9 cellular contexts compared by ENCODE assay signal in the genomic region with DNA sequence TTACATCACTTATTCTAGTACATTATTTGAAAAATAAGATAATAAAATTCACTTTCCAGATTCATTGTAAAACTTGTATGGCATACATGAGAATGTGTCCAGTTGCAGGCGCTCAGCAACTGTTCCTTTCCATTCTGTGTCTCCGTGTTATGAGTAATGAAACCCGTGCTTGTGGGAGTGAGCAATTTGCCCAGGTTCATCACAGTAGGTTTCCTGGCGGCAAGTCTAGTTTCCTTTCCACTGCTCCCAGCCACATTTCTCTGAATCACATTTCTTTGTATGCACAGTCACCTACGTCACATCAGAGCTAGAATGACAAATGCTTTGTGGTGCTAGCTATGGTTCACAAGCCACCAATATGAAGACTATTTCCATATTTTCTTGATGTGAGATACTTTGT. TPM values are rescaled to one million over a fixed set of nuclear protein-coding genes. Genes with fewer than 3 reads are reported as not detected.
DNase-seq lines count a peak whose midpoint lies in the region; ATAC-seq lines count a peak whose summit lies in the region.
"Had no signal": no experiment of that assay in that cellular context is flagged by ENCODE, and none has a peak within 500 bp of the region (broad histone marks: within the 10 kb centered on the region; RNA-seq: fewer than 3 reads in every experiment).

No MANE protein-coding gene starts in this region.

- intact Hi-C loops in Right ventricle myocardium superior (cut with DNase I) = no loop called here

- H3K36me3 Mint-ChIP-seq in activated CD8-positive, alpha-beta memory T cell treated with anti-CD3 and anti-CD28 coated beads, Interleukin-2, amount 10 ng/mL, durations not matched to agents 7 days and 5 days = peaks cover 74% of the 10 kb centered on the region
- no peaks in the 10 kb centered on the region for H3K36me3 Mint-ChIP-seq in activated T-cell treated with anti-CD3 and anti-CD28 coated beads, Interleukin-2, amount 50 U/mL, for 24 hours (ENCODE audit: low read depth)
- H3K36me3 Mint-ChIP-seq in stimulated activated effector memory CD8-positive, alpha-beta T cell treated with anti-CD3 and anti-CD28 coated beads, Interleukin-12 subunit alpha, Interleukin-12 subunit beta, amount 100 ng/mL, for 72 hours = peaks cover 7% of the 10 kb centered on the region

- peaks cover 36% of the 10 kb centered on the region for H3K4me1 Mint-ChIP-seq in activated CD8-positive, alpha-beta memory T cell treated with anti-CD3 and anti-CD28 coated beads, Interleukin-2, amount 10 ng/mL, durations not matched to agents 7 days and 5 days
- H3K4me1 Mint-ChIP-seq in activated T-cell treated with anti-CD3 and anti-CD28 coated beads, Interleukin-2, amount 50 U/mL, for 24 hours (ENCODE audit: low read depth) = peaks cover 36% of the 10 kb centered on the region
- H3K4me1 Mint-ChIP-seq in stimulated activated effector memory CD8-positive, alpha-beta T cell treated with anti-CD3 and anti-CD28 coated beads, Interleukin-12 subunit alpha, Interleukin-12 subunit beta, amount 100 ng/mL, for 72 hours = peaks cover 16% of the 10 kb centered on the region

- peak; percentile 96 for ATAC-seq in activated CD8-positive, alpha-beta memory T cell treated with anti-CD3 and anti-CD28 coated beads, Interleukin-2, amount 10 ng/mL, durations not matched to agents 7 days and 5 days
- peak; percentile 100 for ATAC-seq in stimulated activated effector memory CD8-positive, alpha-beta T cell treated with anti-CD3 and anti-CD28 coated beads, Interleukin-12 subunit alpha, Interleukin-12 subunit beta, amount 100 ng/mL, for 72 hours
- no peak for ATAC-seq in Right ventricle myocardium superior (ENCODE audit: poor library complexity)
- ATAC-seq: body of pancreas had no signal

- H3K4me3 Mint-ChIP-seq in activated CD8-positive, alpha-beta memory T cell treated with anti-CD3 and anti-CD28 coated beads, Interleukin-2, amount 10 ng/mL, durations not matched to agents 7 days and 5 days = peak overlapping the region; percentile 25
- H3K4me3 Mint-ChIP-seq in activated T-cell treated with anti-CD3 and anti-CD28 coated beads, Interleukin-2, amount 50 U/mL, for 24 hours = no peak overlapping the region
- H3K4me3 Mint-ChIP-seq in stimulated activated effector memory CD8-positive, alpha-beta T cell treated with anti-CD3 and anti-CD28 coated beads, Interleukin-12 subunit alpha, Interleukin-12 subunit beta, amount 100 ng/mL, for 72 hours = no peak overlapping the region

- H3K9me3 Mint-ChIP-seq in activated CD8-positive, alpha-beta memory T cell treated with anti-CD3 and anti-CD28 coated beads, Interleukin-2, amount 10 ng/mL, durations not matched to agents 7 days and 5 days (ENCODE audit: low read depth) = no peaks in the 10 kb centered on the region
- H3K9me3 Mint-ChIP-seq in activated T-cell treated with anti-CD3 and anti-CD28 coated beads, Interleukin-2, amount 50 U/mL, for 24 hours = no peaks in the 10 kb centered on the region
- H3K9me3 Mint-ChIP-seq in stimulated activated effector memory CD8-positive, alpha-beta T cell treated with anti-CD3 and anti-CD28 coated beads, Interleukin-12 subunit alpha, Interleukin-12 subunit beta, amount 100 ng/mL, for 72 hours = no peaks in the 10 kb centered on the region

- DNase-seq in activated CD8-positive, alpha-beta memory T cell treated with anti-CD3 and anti-CD28 coated beads, Interleukin-2, amount 10 ng/mL, durations not matched to agents 7 days and 5 days = peak; percentile 90
- DNase-seq in activated CD8-positive, alpha-beta memory T cell treated with anti-CD3 and anti-CD28 coated beads, Interleukin-2, amount 50 U/mL, for 4 hours = no peak
- DNase-seq in activated T-cell treated with anti-CD3 and anti-CD28 coated beads, Interleukin-2, amount 50 U/mL, for 24 hours = peak; percentile 51
- peak; percentile 47 for DNase-seq in fibroblast of peridontal ligament (ENCODE audit: extremely low read depth)
- DNase-seq in stimulated activated effector memory CD8-positive, alpha-beta T cell treated with anti-CD3 and anti-CD28 coated beads, Interleukin-12 subunit alpha, Interleukin-12 subunit beta, amount 100 ng/mL, for 72 hours (ENCODE audit: low spot score in 2 of 2) = peak; percentile 42 to 75
- DNase-seq in SW480 (ENCODE audit: low spot score) = no peak
- no peak for DNase-seq in Right ventricle myocardium superior
- no peak for DNase-seq in medulla oblongata (ENCODE audit: extremely low spot score)
- DNase-seq: body of pancreas had no signal

- H3K27me3 Mint-ChIP-seq in activated CD8-positive, alpha-beta memory T cell treated with anti-CD3 and anti-CD28 coated beads, Interleukin-2, amount 10 ng/mL, durations not matched to agents 7 days and 5 days = no peaks in the 10 kb centered on the region
- peaks cover 7% of the 10 kb centered on the region for H3K27me3 Mint-ChIP-seq in activated T-cell treated with anti-CD3 and anti-CD28 coated beads, Interleukin-2, amount 50 U/mL, for 24 hours

- peak overlapping the region; percentile 83 for H3K27ac Mint-ChIP-seq in activated CD8-positive, alpha-beta memory T cell treated with anti-CD3 and anti-CD28 coated beads, Interleukin-2, amount 10 ng/mL, durations not matched to agents 7 days and 5 days
- peak overlapping the region; percentile 79 for H3K27ac Mint-ChIP-seq in activated T-cell treated with anti-CD3 and anti-CD28 coated beads, Interleukin-2, amount 50 U/mL, for 24 hours
- H3K27ac Mint-ChIP-seq in stimulated activated effector memory CD8-positive, alpha-beta T cell treated with anti-CD3 and anti-CD28 coated beads, Interleukin-12 subunit alpha, Interleukin-12 subunit beta, amount 100 ng/mL, for 72 hours = peak overlapping the region; percentile 48

- CTCF ChIA-PET in activated CD8-positive, alpha-beta memory T cell treated with anti-CD3 and anti-CD28 coated beads, Interleukin-2, amount 10 ng/mL, durations not matched to agents 7 days and 5 days (lab: Charles Lee) = interaction anchor here (0.7 to 3.1 kb wide), 16 partner anchors 10 to 121 kb away, joined by 3 to 18 read pairs (median 4); no protein-coding TSS in a partner anchor

RNA-seq across cellular contexts. Expression of a gene that starts 39.9 kb away (rescaled TPM):
- total RNA-seq in activated CD8-positive, alpha-beta memory T cell treated with anti-CD3 and anti-CD28 coated beads, Interleukin-2, amount 10 ng/mL, durations not matched to agents 7 days and 5 days = 10 to 100 TPM; 28.2 to 31.6 TPM
- 94.1 TPM for total RNA-seq in Right ventricle myocardium superior

Comparison
In these comparisons a context has a peak if more than half of its experiments do, and no peak if none do; other contexts are left out.
1. DNase-seq: peak in activated CD8-positive, alpha-beta memory T cell treated with anti-CD3 and anti-CD28 coated beads, Interleukin-2, amount 10 ng/mL, durations not matched to agents 7 days and 5 days (single experiment), activated T-cell treated with anti-CD3 and anti-CD28 coated beads, Interleukin-2, amount 50 U/mL, for 24 hours (single experiment), fibroblast of peridontal ligament (single experiment) and stimulated activated effector memory CD8-positive, alpha-beta T cell treated with anti-CD3 and anti-CD28 coated beads, Interleukin-12 subunit alpha, Interleukin-12 subunit beta, amount 100 ng/mL, for 72 hours (2 of 2); none in activated CD8-positive, alpha-beta memory T cell treated with anti-CD3 and anti-CD28 coated beads, Interleukin-2, amount 50 U/mL, for 4 hours (single experiment), SW480 (single experiment), Right ventricle myocardium superior (single experiment) and medulla oblongata (single experiment).
2. Peak in every context shown above with its lines, with median percentiles within 50 percentile points of each other: H3K27ac Mint-ChIP-seq.